In the genomic region with DNA sequence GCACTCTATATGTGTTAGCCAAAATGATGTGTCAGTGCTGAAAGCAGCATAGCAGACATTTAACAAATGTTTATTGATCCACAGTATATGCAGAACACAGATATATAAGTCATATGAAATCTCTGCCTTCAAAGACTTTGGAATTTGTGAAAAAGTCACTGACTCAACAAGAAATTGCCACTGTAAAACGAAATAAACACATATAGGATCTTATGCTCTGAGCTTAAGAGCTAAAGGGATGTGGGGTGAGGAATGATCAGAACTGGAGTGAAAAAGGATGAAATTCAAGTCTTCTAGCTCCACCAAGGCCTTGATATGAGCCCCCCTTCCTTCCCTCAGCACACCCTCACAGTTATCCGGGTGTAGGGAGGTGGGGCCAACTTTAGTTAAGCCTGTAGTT, we compare ENCODE assay signal across 30 cellular contexts. TPM values are rescaled to one million over a fixed set of nuclear protein-coding genes. Genes with fewer than 3 reads are reported as not detected.
"Had no signal": no experiment of that assay in that cellular context is flagged by ENCODE, and none has a peak within 500 bp of the region (broad histone marks: within the 10 kb centered on the region; RNA-seq: fewer than 3 reads in every experiment).

No MANE protein-coding gene starts in this region.

- H3K4me1 Mint-ChIP-seq: stimulated activated effector memory CD8-positive, alpha-beta T cell treated with anti-CD3 and anti-CD28 coated beads, Interleukin-12 subunit alpha, Interleukin-12 subunit beta, amount 100 ng/mL, for 72 hours; stimulated activated naive B cell treated with anti-CD40 and anti-IgM and Interleukin-4, amounts not matched to agents 10 μg/mL and 1 μg/mL and 100 μg/mL, for 72 hours; stimulated activated naive CD8-positive, alpha-beta T cell treated with anti-CD3 and anti-CD28 coated beads, Interleukin-15, amount 100 ng/mL, for 72 hours had no signal

- DNase-seq: stimulated activated CD4-positive, alpha-beta T cell treated with anti-CD3 and anti-CD28 coated beads, Interleukin-2, amount 100 ng/mL, for 48 hours; stimulated activated CD4-positive, alpha-beta T cell treated with anti-CD3 and anti-CD28 coated beads, Interleukin-4, amount 100 ng/mL, for 1 hour; stimulated activated CD4-positive, alpha-beta T cell treated with anti-CD3 and anti-CD28 coated beads, Interleukin-4, amount 100 ng/mL, for 24 hours; stimulated activated CD4-positive, alpha-beta T cell treated with anti-CD3 and anti-CD28 coated beads, Interleukin-4, amount 100 ng/mL, for 4 hours; stimulated activated CD8-positive, alpha-beta memory T cell treated with anti-CD3 and anti-CD28 coated beads, Interleukin-4, amount 100 ng/mL, for 48 hours; stimulated activated naive B cell treated with anti-CD40 and anti-IgM and Interleukin-4, amounts not matched to agents 10 μg/mL and 1 μg/mL and 100 μg/mL, for 72 hours; stimulated activated naive CD4-positive, alpha-beta T cell; stimulated activated naive CD4-positive, alpha-beta T cell treated with Interleukin-2 at 50 U/mL for 16 hours; stimulated activated naive CD8-positive, alpha-beta T cell treated with anti-CD3 and anti-CD28 coated beads, Interleukin-15, amount 100 ng/mL, for 72 hours; stimulated activated naive CD8-positive, alpha-beta T cell treated with anti-CD3 and anti-CD28 coated beads, Interleukin-15, Interleukin-2, amounts not matched to agents 100 U/mL and 50 U/mL, for 24 hours; stomach; substantia nigra; testis; thyroid gland; tibial artery; transverse colon; trophoblast cell; upper lobe of left lung; upper lobe of right lung; uterus had no signal

- H3K36me3 Mint-ChIP-seq: stimulated activated effector memory CD8-positive, alpha-beta T cell treated with anti-CD3 and anti-CD28 coated beads, Interleukin-12 subunit alpha, Interleukin-12 subunit beta, amount 100 ng/mL, for 72 hours; stimulated activated naive B cell treated with anti-CD40 and anti-IgM and Interleukin-4, amounts not matched to agents 10 μg/mL and 1 μg/mL and 100 μg/mL, for 72 hours had no signal

- H3K36me3 ChIP-seq: thyroid gland, tibial nerve, transverse colon, upper lobe of left lung, upper lobe of right lung, uterus, vagina had no signal

- H3K27me3 Mint-ChIP-seq: type B pancreatic cell had no signal

- H3K4me3 ChIP-seq: stomach, suprapubic skin, testis, thoracic aorta, thyroid gland, tibial artery, tibial nerve, transverse colon, upper lobe of left lung, upper lobe of right lung, uterus, vagina had no signal

- H3K27ac ChIP-seq: stomach, suprapubic skin, testis, thoracic aorta, thyroid gland, tibial artery, tibial nerve, transverse colon, upper lobe of left lung, upper lobe of right lung, uterus, vagina had no signal

- H3K4me3 Mint-ChIP-seq: stimulated activated effector memory CD8-positive, alpha-beta T cell treated with anti-CD3 and anti-CD28 coated beads, Interleukin-12 subunit alpha, Interleukin-12 subunit beta, amount 100 ng/mL, for 72 hours; stimulated activated naive B cell treated with anti-CD40 and anti-IgM and Interleukin-4, amounts not matched to agents 10 μg/mL and 1 μg/mL and 100 μg/mL, for 72 hours; stimulated activated naive CD8-positive, alpha-beta T cell treated with anti-CD3 and anti-CD28 coated beads, Interleukin-15, amount 100 ng/mL, for 72 hours; stimulated activated naive CD8-positive, alpha-beta T cell treated with anti-CD3 and anti-CD28 coated beads, Interleukin-15, Interleukin-2, amounts not matched to agents 100 ng/mL and 50 ng/mL, for 24 hours; type B pancreatic cell had no signal

- ATAC-seq: stimulated activated effector memory CD8-positive, alpha-beta T cell treated with anti-CD3 and anti-CD28 coated beads, Interleukin-12 subunit alpha, Interleukin-12 subunit beta, amount 100 ng/mL, for 72 hours; stimulated activated naive B cell treated with anti-CD40 and anti-IgM and Interleukin-4, amounts not matched to agents 10 μg/mL and 1 μg/mL and 100 μg/mL, for 72 hours; stimulated activated naive CD8-positive, alpha-beta T cell treated with anti-CD3 and anti-CD28 coated beads, Interleukin-15, amount 100 ng/mL, for 72 hours; stimulated activated naive CD8-positive, alpha-beta T cell treated with anti-CD3 and anti-CD28 coated beads, Interleukin-15, Interleukin-2, amounts not matched to agents 100 U/mL and 50 U/mL, for 24 hours; upper lobe of right lung had no signal

- H3K4me1 ChIP-seq: stomach, suprapubic skin, testis, tibial nerve, transverse colon, upper lobe of left lung, upper lobe of right lung, uterus, vagina had no signal

- H3K27me3 ChIP-seq: stomach, suprapubic skin, testis, thyroid gland, tibial artery, tibial nerve, transverse colon, upper lobe of left lung, upper lobe of right lung, uterus, vagina had no signal

- H3K27ac Mint-ChIP-seq: stimulated activated effector memory CD8-positive, alpha-beta T cell treated with anti-CD3 and anti-CD28 coated beads, Interleukin-12 subunit alpha, Interleukin-12 subunit beta, amount 100 ng/mL, for 72 hours; stimulated activated naive B cell treated with anti-CD40 and anti-IgM and Interleukin-4, amounts not matched to agents 10 μg/mL and 1 μg/mL and 100 μg/mL, for 72 hours; stimulated activated naive CD8-positive, alpha-beta T cell treated with anti-CD3 and anti-CD28 coated beads, Interleukin-15, amount 100 ng/mL, for 72 hours; stimulated activated naive CD8-positive, alpha-beta T cell treated with anti-CD3 and anti-CD28 coated beads, Interleukin-15, Interleukin-2, amounts not matched to agents 100 ng/mL and 50 ng/mL, for 24 hours; type B pancreatic cell had no signal

- H3K9me3 Mint-ChIP-seq: stimulated activated effector memory CD8-positive, alpha-beta T cell treated with anti-CD3 and anti-CD28 coated beads, Interleukin-12 subunit alpha, Interleukin-12 subunit beta, amount 100 ng/mL, for 72 hours; stimulated activated naive B cell treated with anti-CD40 and anti-IgM and Interleukin-4, amounts not matched to agents 10 μg/mL and 1 μg/mL and 100 μg/mL, for 72 hours; stimulated activated naive CD8-positive, alpha-beta T cell treated with anti-CD3 and anti-CD28 coated beads, Interleukin-15, amount 100 ng/mL, for 72 hours; stimulated activated naive CD8-positive, alpha-beta T cell treated with anti-CD3 and anti-CD28 coated beads, Interleukin-15, Interleukin-2, amounts not matched to agents 100 ng/mL and 50 ng/mL, for 24 hours; type B pancreatic cell had no signal

- H3K9me3 ChIP-seq: stomach, suprapubic skin, testis, thoracic aorta, thyroid gland, tibial artery, tibial nerve, transverse colon, upper lobe of left lung, upper lobe of right lung, uterus, vagina had no signal

- FAIRE-seq: urothelium cell line had no signal

RNA-seq across cellular contexts. Expression of a gene that starts 49.9 kb away (rescaled TPM):
- total RNA-seq: stomach, subcutaneous adipose tissue, suprapubic skin, thoracic aorta, thyroid gland, tibial nerve, transverse colon, upper lobe of right lung, urinary bladder, vagina had no signal
